In the genomic region with DNA sequence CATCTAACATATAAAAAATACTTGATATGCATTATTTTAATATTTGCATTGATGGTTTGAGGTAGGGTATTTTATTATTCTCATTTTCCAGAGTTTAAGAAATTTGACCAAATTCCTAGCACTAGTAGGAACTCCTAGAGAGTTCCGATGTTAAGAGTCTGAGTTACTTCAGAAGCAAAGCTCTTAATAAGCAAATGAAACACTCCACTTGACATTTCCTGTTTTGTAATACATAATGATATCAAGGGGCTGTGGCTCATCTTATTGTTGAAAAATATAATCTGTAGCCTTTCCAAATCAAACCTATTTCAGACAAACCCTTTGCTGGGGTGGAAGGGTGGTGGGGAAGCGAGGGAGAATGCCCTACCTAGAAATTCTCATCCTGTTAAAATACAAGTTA, we compare ENCODE assay signal across 20 cellular contexts.
"Had no signal": no experiment of that assay in that cellular context is flagged by ENCODE, and none has a peak within 500 bp of the region (broad histone marks: within the 10 kb centered on the region; RNA-seq: fewer than 3 reads in every experiment).

No MANE protein-coding gene starts in this region.

- H3K9me3 ChIP-seq: heart right ventricle, lower lobe of right lung, spleen, thyroid gland, upper lobe of right lung had no signal

- H3K4me3 ChIP-seq: heart right ventricle, lower lobe of right lung, spleen, thyroid gland, upper lobe of right lung had no signal

- H3K36me3 ChIP-seq: heart right ventricle, lower lobe of right lung, spleen, thyroid gland, upper lobe of right lung had no signal

- DNase-seq: activated CD4-positive, alpha-beta T cell treated with anti-CD3 and anti-CD28 coated beads, Interleukin-2, amount 10 ng/mL, durations not matched to agents 7 days and 5 days; activated CD8-positive, alpha-beta memory T cell treated with anti-CD3 and anti-CD28 coated beads, Interleukin-2, amount 10 ng/mL, durations not matched to agents 7 days and 5 days; activated CD8-positive, alpha-beta T cell treated with anti-CD3 and anti-CD28 coated beads for 36 hours; activated effector memory CD4-positive, alpha-beta T cell treated with anti-CD3 and anti-CD28 coated beads, Interleukin-2, amount 50 U/mL, for 16 hours; activated naive CD4-positive, alpha-beta T cell treated with anti-CD3 and anti-CD28 coated beads, Interleukin-2, amount 10 ng/mL, durations not matched to agents 7 days and 5 days; activated T-cell treated with anti-CD3 and anti-CD28 coated beads for 4 hours; anterior cingulate cortex; cortex of kidney; foreskin fibroblast; heart right ventricle; lower lobe of right lung; naive thymus-derived CD4-positive, alpha-beta T cell; spleen; stimulated activated CD4-positive, alpha-beta T cell treated with anti-CD3 and anti-CD28 coated beads, Interleukin-4, amount 100 ng/mL, for 24 hours; stimulated activated naive CD8-positive, alpha-beta T cell treated with anti-CD3 and anti-CD28 coated beads, Interleukin-15, Interleukin-2, amounts not matched to agents 100 U/mL and 50 U/mL, for 24 hours; thyroid gland; upper lobe of right lung had no signal

- H3K27ac ChIP-seq: epithelial cell of prostate, lower lobe of right lung, spleen, thyroid gland, upper lobe of right lung, VCaP had no signal

- H3K4me1 ChIP-seq: lower lobe of right lung, spleen, thyroid gland, upper lobe of right lung had no signal

- ATAC-seq: activated CD4-positive, CD25-positive, alpha-beta regulatory T cell treated with anti-CD3 and anti-CD28 coated beads, Interleukin-2, amount 50 U/mL, for 24 hours; activated CD8-positive, alpha-beta memory T cell treated with anti-CD3 and anti-CD28 coated beads, Interleukin-2, amount 10 ng/mL, durations not matched to agents 7 days and 5 days; activated CD8-positive, alpha-beta T cell treated with anti-CD3 and anti-CD28 coated beads for 36 hours; lower lobe of right lung; naive thymus-derived CD4-positive, alpha-beta T cell; stimulated activated naive CD8-positive, alpha-beta T cell treated with anti-CD3 and anti-CD28 coated beads, Interleukin-15, Interleukin-2, amounts not matched to agents 100 U/mL and 50 U/mL, for 24 hours; upper lobe of right lung had no signal

- H3K27me3 ChIP-seq: heart right ventricle, spleen, thyroid gland, upper lobe of right lung had no signal
